Comparison of ENCODE assay signal across 8 cellular contexts in genomic region chr12:85424581-85425348, GRCh38.
DNase-seq lines count a peak whose midpoint lies in the region; ATAC-seq, FAIRE-seq and TF ChIP-seq lines count a peak whose summit lies in the region.

No MANE protein-coding gene starts in this region.

- H3K4me1 ChIP-seq in GM23248 (ENCODE audit: insufficient read depth) (no peaks in the 10 kb centered on the region), pancreas (peaks cover 0 to 3% (median 0%) of the 10 kb centered on the region in 3 donors)

- DNase-seq in NCI-H82 (lab: John Stamatoyannopoulos, UW) (peak; percentile 28), NCI-H82 treated with DMSO at 0.1 percent for 48 hours (lab: John Stamatoyannopoulos, UW; ENCODE audit: unreplicated experiment) (no peak), GM23248 (peak; percentile 64), LHCN-M2 (ENCODE audit: low read depth) (peak; percentile 24), astrocyte of the spinal cord (ENCODE audit: low read depth, low spot score) (peak; percentile 24), pancreas (peak in 4 of 6 donors; percentile 10 to 44 (median 22)), head of caudate nucleus (no peak)
- DNase-seq in effector CD8-positive, alpha-beta T cell (lab: John Stamatoyannopoulos, UW) = no peak

- H3K27ac ChIP-seq in GM23248 (no peak overlapping the region), pancreas (no peak overlapping the region)

- in situ Hi-C loops in GM23248 (cut with MboI) = no loop called here
- in situ Hi-C loops in astrocyte of the spinal cord (cut with HindIII; ENCODE audit: low sequenced_read_pairs) = no loop called here

- ATAC-seq in pancreas = peak; percentile 69 to 89 (median 80)

- no peaks in the 10 kb centered on the region for H3K79me2 ChIP-seq in GM23248 (ENCODE audit: insufficient read depth)

- no peaks in the 10 kb centered on the region for H4K20me1 ChIP-seq in GM23248 (ENCODE audit: insufficient read depth)

- no peaks in the 10 kb centered on the region for H3K9me3 ChIP-seq in GM23248 (ENCODE audit: low read depth)
- H3K9me3 ChIP-seq in pancreas = no peaks in the 10 kb centered on the region

- no peak for TF ChIP-seq CTCF in astrocyte of the spinal cord (IDR thresholded peaks at IDR 0.05; ENCODE audit: low read depth, low read length)
- TF ChIP-seq CTCF in pancreas (IDR thresholded peaks at IDR 0.05) = peak in 3 of 4 donors; percentile 30 to 43 (median 41)

- no peak overlapping the region for H3K4me2 ChIP-seq in GM23248 (ENCODE audit: unreplicated experiment)

- no peak overlapping the region for H2AFZ ChIP-seq in GM23248

- no peak for FAIRE-seq in pancreas (lab: Jason Lieb, UNC)

- H3K4me3 ChIP-seq in GM23248 (no peak overlapping the region), astrocyte of the spinal cord (ENCODE audit: low read depth, low read length) (no peak overlapping the region), pancreas (no peak overlapping the region)

- intact Hi-C loops in pancreas (cut with DNase I) (no loop called here), head of caudate nucleus (cut with DNase I) (no loop called here)

- WGBS in GM23248 (ENCODE audit: low coverage in 1 of 2, low lambda C conversion rate in 2 of 2, missing lambda C conversion rate in 2 of 2), 2 experiments = 11 to 12% methylated on average over 10 of the region's 10 CpGs
- WGBS in pancreas, 2 donors = 31 to 39% methylated on average over 10 of the region's 10 CpGs

- no peaks in the 10 kb centered on the region for H3F3A ChIP-seq in GM23248 (ENCODE audit: insufficient read depth)

- H3K9ac ChIP-seq in GM23248 = no peak overlapping the region

- no peaks in the 10 kb centered on the region for H3K9me2 ChIP-seq in GM23248 (ENCODE audit: insufficient read depth)

- H3K27me3 ChIP-seq in GM23248 (replicated peaks; ENCODE audit: insufficient read depth) (peaks cover 44% of the 10 kb centered on the region), pancreas (peaks cover 0 to 23% (median 11%) of the 10 kb centered on the region in 4 donors)

- no peaks in the 10 kb centered on the region for H3K36me3 ChIP-seq in GM23248 (ENCODE audit: low read depth)
- H3K36me3 ChIP-seq in pancreas = no peaks in the 10 kb centered on the region

Comparison
In these comparisons a context has a peak if more than half of its experiments do, and no peak if none do; other contexts are left out.
1. DNase-seq: peak in NCI-H82 (single experiment), GM23248 (single experiment), LHCN-M2 (single experiment), astrocyte of the spinal cord (single experiment) and pancreas (4 of 6); none in NCI-H82 treated with DMSO at 0.1 percent for 48 hours (single experiment), head of caudate nucleus (0 of 42) and effector CD8-positive, alpha-beta T cell (single experiment).